In genomic region chr16:47459603-47460002, GRCh38 we compare ENCODE assay signal across 11 cellular contexts. TPM values are rescaled to one million over a fixed set of nuclear protein-coding genes. Genes with fewer than 3 reads are reported as not detected.
DNase-seq lines count a peak whose midpoint lies in the region; ATAC-seq and TF ChIP-seq lines count a peak whose summit lies in the region.
"Had no signal": no experiment of that assay in that cellular context is flagged by ENCODE, and none has a peak within 500 bp of the region (broad histone marks: within the 10 kb centered on the region; RNA-seq: fewer than 3 reads in every experiment).

No MANE protein-coding gene starts in this region.

- H3K36me3 Mint-ChIP-seq in HFFc6 (ENCODE audit: low read depth) (peaks cover 25% of the 10 kb centered on the region), mesothelial cell of epicardium (peaks cover 13% of the 10 kb centered on the region)

- H3K4me3 ChIP-seq in A673 (ENCODE audit: low read depth, low read length, poor library complexity, severe bottlenecking) = peak overlapping the region; percentile 78
- H3K4me3 ChIP-seq in astrocyte of the cerebellum (ENCODE audit: low read depth, low read length) = peak overlapping the region; percentile 92

- H3K27me3 ChIP-seq in A673 (replicated peaks; ENCODE audit: insufficient read depth, low read depth, low read length, poor library complexity) = no peaks in the 10 kb centered on the region

- peaks cover 24% of the 10 kb centered on the region for H3K4me1 ChIP-seq in A673 (ENCODE audit: insufficient read depth, low read length, poor library complexity, severe bottlenecking)

- H3K27ac Mint-ChIP-seq in HFFc6 (peak overlapping the region; percentile 96), mesothelial cell of epicardium (peak overlapping the region; percentile 97)

- intact Hi-C loops in A673 (cut with micrococcal nuclease; ENCODE audit: unreplicated experiment) = loop anchor here (10.0 kb wide), 1 partner anchor 315 kb away; the partner anchor contains the start of gene NETO2

- H3K27me3 Mint-ChIP-seq in HFFc6 (ENCODE audit: insufficient read depth) (peaks cover 4% of the 10 kb centered on the region), mesothelial cell of epicardium (ENCODE audit: low read depth) (no peaks in the 10 kb centered on the region)

- no TSS peak for BruUV-seq in A673 (replicated peaks; lab: Mats Ljungman, UMichigan)

- ATAC-seq in HG02763 (IDR thresholded peaks at IDR 0.05; ENCODE audit: unreplicated experiment) (no peak), HG03159 (IDR thresholded peaks at IDR 0.05; ENCODE audit: unreplicated experiment) (no peak)

- H3K9me3 ChIP-seq in A673 (ENCODE audit: low read depth, low read length, poor library complexity, severe bottlenecking) = no peaks in the 10 kb centered on the region

- H3K4me1 Mint-ChIP-seq in HFFc6 (ENCODE audit: low read depth) (peaks cover 52% of the 10 kb centered on the region), mesothelial cell of epicardium (peaks cover 31% of the 10 kb centered on the region)

- DNase-seq in A673 (ENCODE audit: low spot score) (no peak), HFFc6 (no peak), astrocyte of the cerebellum (ENCODE audit: low read depth) (no peak), mesothelial cell of epicardium (ENCODE audit: low spot score in 2 of 2, unreplicated experiment in 2 of 2) (no peak), GDM1 (lab: John Stamatoyannopoulos, UW) (no peak), NCI-H345 (lab: John Stamatoyannopoulos, UW) (no peak)
- DNase-seq: DMS153, kidney glomerular epithelial cell, NCI-H187 had no signal

- in situ Hi-C loops in astrocyte of the cerebellum (cut with HindIII; ENCODE audit: low sequenced_read_pairs) = no loop called here

- POLR2A ChIA-PET in A673 (lab: Charles Lee; ENCODE audit: low non-redundant PET) = interaction anchor here (0.7 kb wide), 1 partner anchor 10 kb away, joined by 4 read pairs; no protein-coding TSS in a partner anchor

- H3K9me3 Mint-ChIP-seq in HFFc6 = no peaks in the 10 kb centered on the region
- no peaks in the 10 kb centered on the region for H3K9me3 Mint-ChIP-seq in mesothelial cell of epicardium

- H3K36me3 ChIP-seq in A673 (ENCODE audit: insufficient read depth, low read length, poor library complexity, severe bottlenecking) = peaks cover 5% of the 10 kb centered on the region

- CTCF ChIA-PET in A673 (lab: Charles Lee) = no interaction called here

- no peak for TF ChIP-seq CTCF in A673 (conservative IDR thresholded peaks at IDR 0.05; ENCODE audit: low read depth, low read length)
- TF ChIP-seq CTCF in HFFc6 (IDR thresholded peaks at IDR 0.05) = no peak
- TF ChIP-seq CTCF in astrocyte of the cerebellum (IDR thresholded peaks at IDR 0.05; ENCODE audit: low read depth, low read length, missing control alignments) = no peak
- no peak for TF ChIP-seq CTCF in mesothelial cell of epicardium (IDR thresholded peaks at IDR 0.05; ENCODE audit: unreplicated experiment)

- H3K27ac ChIP-seq in A673 (ENCODE audit: low read depth, low read length, poor library complexity, severe bottlenecking) = peak overlapping the region; percentile 97

- peak overlapping the region; percentile 99 for H3K4me3 Mint-ChIP-seq in HFFc6
- H3K4me3 Mint-ChIP-seq in mesothelial cell of epicardium = peak overlapping the region; percentile 90

RNA-seq across cellular contexts. Expression of gene ITFG1, which starts 1.3 kb away (rescaled TPM):
- total RNA-seq in A673 (2021) (39.6 and 40.1 TPM in 2 replicates), mesothelial cell of epicardium (44.7 to 49.2 TPM (median 48.5 TPM) in 3 replicates)
- total RNA-seq in HFFc6 (2021; fragmentation: NEBNext Ultra II Directional; extraction: Animal tissue kit (Norgen Biotek cat#: 25700)) = 10 to 100 TPM; 65.4 to 96.9 (median 79.4) TPM

RNA-seq across cellular contexts. Expression of gene PHKB, which starts 1.5 kb away (rescaled TPM):
- 50.6 and 62.4 TPM in 2 replicates for total RNA-seq in A673 (2021)
- total RNA-seq in HFFc6 (2021; fragmentation: NEBNext Ultra II Directional; extraction: Animal tissue kit (Norgen Biotek cat#: 25700)) = 10 to 100 TPM; 54.5 to 66.5 (median 62.6) TPM
- total RNA-seq in mesothelial cell of epicardium = 63.1 to 68.1 TPM (median 64.8 TPM) in 3 replicates
